Comparison of ENCODE assay signal across 1 cellular context in genomic region chr4:53777244-53777984, GRCh38.
TF ChIP-seq lines count a peak whose summit lies in the region.

No MANE protein-coding gene starts in this region.

TF ChIP-seq in SK-N-SH, 30 proteins besides CTCF, POLR2A, EP300 and RAD21 (continued from another document):
- no peak for TF ChIP-seq REST (IDR thresholded peaks at IDR 0.05; ENCODE audit: low read depth, low read length)
- no peak for TF ChIP-seq MXI1 (IDR thresholded peaks at IDR 0.05; ENCODE audit: low read depth, low read length)
- no peak for TF ChIP-seq FOXJ3 (CRISPR knock-in tag; IDR thresholded peaks at IDR 0.05)
- no peak for TF ChIP-seq ELF1 (IDR thresholded peaks at IDR 0.05)
TF ChIP-seq in SK-N-SH: peak in this region for 5.
